ENCODE assay signal across 1 cellular context in the genomic region with DNA sequence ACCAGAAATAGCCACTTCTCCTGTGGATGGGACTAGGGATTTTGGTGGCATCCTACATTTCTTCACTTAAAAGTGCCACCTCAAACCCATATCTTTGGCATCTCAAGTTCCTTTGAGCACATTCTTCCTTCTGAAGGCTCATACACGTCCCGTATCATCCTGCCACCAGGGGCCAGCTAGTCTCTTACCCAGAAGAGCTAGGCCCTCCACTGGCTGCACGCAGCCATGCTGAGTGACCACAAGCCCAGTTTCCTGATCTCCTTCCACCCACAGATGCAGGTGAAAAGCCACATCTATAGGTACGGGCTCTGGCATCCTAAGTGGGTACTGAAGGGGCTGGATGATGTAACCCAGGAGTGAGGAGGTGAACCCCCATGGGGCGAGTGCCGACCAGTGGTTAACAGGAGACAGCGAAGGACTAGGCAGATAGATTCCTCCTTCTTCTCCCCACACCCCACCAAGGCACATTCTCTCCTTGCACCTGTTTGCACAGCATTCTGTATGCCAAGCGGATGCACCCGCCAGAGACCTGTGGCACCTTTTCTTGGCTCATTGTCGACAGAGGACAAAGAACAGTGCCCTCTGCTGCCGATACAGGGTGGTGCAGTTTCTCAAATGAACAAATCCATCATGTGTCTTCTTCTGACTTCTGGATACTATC.
TF ChIP-seq lines count a peak whose summit lies in the region.

No MANE protein-coding gene starts in this region.

TF ChIP-seq in GM23338, 12 proteins besides CTCF, POLR2A, EP300 and RAD21:
- TF ChIP-seq, protein P1, sequence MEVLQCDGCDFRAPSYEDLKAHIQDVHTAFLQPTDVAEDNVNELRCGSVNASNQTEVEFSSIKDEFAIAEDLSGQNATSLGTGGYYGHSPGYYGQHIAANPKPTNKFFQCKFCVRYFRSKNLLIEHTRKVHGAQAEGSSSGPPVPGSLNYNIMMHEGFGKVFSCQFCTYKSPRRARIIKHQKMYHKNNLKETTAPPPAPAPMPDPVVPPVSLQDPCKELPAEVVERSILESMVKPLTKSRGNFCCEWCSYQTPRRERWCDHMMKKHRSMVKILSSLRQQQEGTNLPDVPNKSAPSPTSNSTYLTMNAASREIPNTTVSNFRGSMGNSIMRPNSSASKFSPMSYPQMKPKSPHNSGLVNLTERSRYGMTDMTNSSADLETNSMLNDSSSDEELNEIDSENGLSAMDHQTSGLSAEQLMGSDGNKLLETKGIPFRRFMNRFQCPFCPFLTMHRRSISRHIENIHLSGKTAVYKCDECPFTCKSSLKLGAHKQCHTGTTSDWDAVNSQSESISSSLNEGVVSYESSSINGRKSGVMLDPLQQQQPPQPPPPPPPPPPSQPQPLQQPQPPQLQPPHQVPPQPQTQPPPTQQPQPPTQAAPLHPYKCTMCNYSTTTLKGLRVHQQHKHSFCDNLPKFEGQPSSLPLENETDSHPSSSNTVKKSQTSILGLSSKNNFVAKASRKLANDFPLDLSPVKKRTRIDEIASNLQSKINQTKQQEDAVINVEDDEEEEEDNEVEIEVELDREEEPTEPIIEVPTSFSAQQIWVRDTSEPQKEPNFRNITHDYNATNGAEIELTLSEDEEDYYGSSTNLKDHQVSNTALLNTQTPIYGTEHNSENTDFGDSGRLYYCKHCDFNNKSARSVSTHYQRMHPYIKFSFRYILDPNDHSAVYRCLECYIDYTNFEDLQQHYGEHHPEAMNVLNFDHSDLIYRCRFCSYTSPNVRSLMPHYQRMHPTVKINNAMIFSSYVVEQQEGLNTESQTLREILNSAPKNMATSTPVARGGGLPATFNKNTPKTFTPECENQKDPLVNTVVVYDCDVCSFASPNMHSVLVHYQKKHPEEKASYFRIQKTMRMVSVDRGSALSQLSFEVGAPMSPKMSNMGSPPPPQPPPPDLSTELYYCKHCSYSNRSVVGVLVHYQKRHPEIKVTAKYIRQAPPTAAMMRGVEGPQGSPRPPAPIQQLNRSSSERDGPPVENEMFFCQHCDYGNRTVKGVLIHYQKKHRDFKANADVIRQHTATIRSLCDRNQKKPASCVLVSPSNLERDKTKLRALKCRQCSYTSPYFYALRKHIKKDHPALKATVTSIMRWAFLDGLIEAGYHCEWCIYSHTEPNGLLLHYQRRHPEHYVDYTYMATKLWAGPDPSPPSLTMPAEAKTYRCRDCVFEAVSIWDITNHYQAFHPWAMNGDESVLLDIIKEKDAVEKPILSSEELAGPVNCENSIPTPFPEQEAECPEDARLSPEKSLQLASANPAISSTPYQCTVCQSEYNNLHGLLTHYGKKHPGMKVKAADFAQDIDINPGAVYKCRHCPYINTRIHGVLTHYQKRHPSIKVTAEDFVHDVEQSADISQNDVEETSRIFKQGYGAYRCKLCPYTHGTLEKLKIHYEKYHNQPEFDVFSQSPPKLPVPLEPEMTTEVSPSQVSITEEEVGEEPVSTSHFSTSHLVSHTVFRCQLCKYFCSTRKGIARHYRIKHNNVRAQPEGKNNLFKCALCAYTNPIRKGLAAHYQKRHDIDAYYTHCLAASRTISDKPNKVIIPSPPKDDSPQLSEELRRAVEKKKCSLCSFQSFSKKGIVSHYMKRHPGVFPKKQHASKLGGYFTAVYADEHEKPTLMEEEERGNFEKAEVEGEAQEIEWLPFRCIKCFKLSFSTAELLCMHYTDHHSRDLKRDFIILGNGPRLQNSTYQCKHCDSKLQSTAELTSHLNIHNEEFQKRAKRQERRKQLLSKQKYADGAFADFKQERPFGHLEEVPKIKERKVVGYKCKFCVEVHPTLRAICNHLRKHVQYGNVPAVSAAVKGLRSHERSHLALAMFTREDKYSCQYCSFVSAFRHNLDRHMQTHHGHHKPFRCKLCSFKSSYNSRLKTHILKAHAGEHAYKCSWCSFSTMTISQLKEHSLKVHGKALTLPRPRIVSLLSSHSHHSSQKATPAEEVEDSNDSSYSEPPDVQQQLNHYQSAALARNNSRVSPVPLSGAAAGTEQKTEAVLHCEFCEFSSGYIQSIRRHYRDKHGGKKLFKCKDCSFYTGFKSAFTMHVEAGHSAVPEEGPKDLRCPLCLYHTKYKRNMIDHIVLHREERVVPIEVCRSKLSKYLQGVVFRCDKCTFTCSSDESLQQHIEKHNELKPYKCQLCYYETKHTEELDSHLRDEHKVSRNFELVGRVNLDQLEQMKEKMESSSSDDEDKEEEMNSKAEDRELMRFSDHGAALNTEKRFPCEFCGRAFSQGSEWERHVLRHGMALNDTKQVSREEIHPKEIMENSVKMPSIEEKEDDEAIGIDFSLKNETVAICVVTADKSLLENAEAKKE (CRISPR knock-in tag; IDR thresholded peaks at IDR 0.05), result 0 out of 2 replicates have a peak, but pooled peaks have one; percentile 12
- TF ChIP-seq NANOG (IDR thresholded peaks at IDR 0.05; ENCODE audit: borderline replicate concordance), result no peak
- TF ChIP-seq EZH2 (IDR thresholded peaks at IDR 0.05; ENCODE audit: low read depth, unreplicated experiment), result no peak
